In genomic region chr7:44965441-44965903, GRCh38 we compare ENCODE assay signal across 19 cellular contexts. TPM values are rescaled to one million over a fixed set of nuclear protein-coding genes. Genes with fewer than 3 reads are reported as not detected.
A peak's percentile ranks its signal among the peaks of the same experiment; 100 is the strongest.
DNase-seq lines count a peak whose midpoint lies in the region; ATAC-seq and TF ChIP-seq lines count a peak whose summit lies in the region.
"Had no signal": no experiment of that assay in that cellular context is flagged by ENCODE, and none has a peak within 500 bp of the region (broad histone marks: within the 10 kb centered on the region; RNA-seq: fewer than 3 reads in every experiment).

No MANE protein-coding gene starts in this region.

- peaks cover 63% of the 10 kb centered on the region for H3K36me3 Mint-ChIP-seq in activated CD4-positive, alpha-beta T cell treated with anti-CD3 and anti-CD28 coated beads for 36 hours (ENCODE audit: low read depth)
- peaks cover 61% of the 10 kb centered on the region for H3K36me3 Mint-ChIP-seq in CD4-positive, alpha-beta T cell (ENCODE audit: low read depth)
- peaks cover 54% of the 10 kb centered on the region for H3K36me3 Mint-ChIP-seq in activated naive CD8-positive, alpha-beta T cell treated with anti-CD3 and anti-CD28 coated beads, Interleukin-2, amount 50 U/mL, for 24 hours (ENCODE audit: low read depth)

- no peak for ATAC-seq in activated CD4-positive, alpha-beta T cell treated with anti-CD3 and anti-CD28 coated beads for 36 hours
- no peak for ATAC-seq in CD4-positive, alpha-beta T cell (ENCODE audit: poor library complexity)
- no peak for ATAC-seq in activated naive CD8-positive, alpha-beta T cell treated with anti-CD3 and anti-CD28 coated beads, Interleukin-2, amount 50 U/mL, for 24 hours
- no peak for ATAC-seq in foreskin keratinocyte
- no peak for ATAC-seq in GM21825 (IDR thresholded peaks at IDR 0.05; ENCODE audit: unreplicated experiment)
- ATAC-seq: mucosa of descending colon had no signal

- no peaks in the 10 kb centered on the region for H3K36me3 ChIP-seq in mesendoderm (ENCODE audit: control insufficient read depth, insufficient read depth, low read length)
- H3K36me3 ChIP-seq in smooth muscle cell (ENCODE audit: low read depth), result no peaks in the 10 kb centered on the region
- H3K36me3 ChIP-seq: breast epithelium, thyroid gland had no signal

- intact Hi-C loops in activated CD4-positive, alpha-beta T cell treated with anti-CD3 and anti-CD28 coated beads for 36 hours (cut with DNase I, micrococcal nuclease), result no loop called here
- intact Hi-C loops in CD4-positive, alpha-beta T cell (cut with DNase I, micrococcal nuclease), result no loop called here

- no peak overlapping the region for H3K18ac ChIP-seq in mesendoderm (ENCODE audit: low read length)

- H3K27me3 Mint-ChIP-seq in activated CD4-positive, alpha-beta T cell treated with anti-CD3 and anti-CD28 coated beads for 36 hours, result no peaks in the 10 kb centered on the region
- no peaks in the 10 kb centered on the region for H3K27me3 Mint-ChIP-seq in CD4-positive, alpha-beta T cell
- H3K27me3 Mint-ChIP-seq in activated naive CD8-positive, alpha-beta T cell treated with anti-CD3 and anti-CD28 coated beads, Interleukin-2, amount 50 U/mL, for 24 hours, result no peaks in the 10 kb centered on the region

- H2AFZ ChIP-seq in smooth muscle cell (ENCODE audit: low read depth), result no peak overlapping the region

- no peaks in the 10 kb centered on the region for H3K9me3 ChIP-seq in CD4-positive, alpha-beta T cell (ENCODE audit: control insufficient read depth, low read length)
- H3K9me3 ChIP-seq in smooth muscle cell (replicated peaks; ENCODE audit: low read depth), result no peaks in the 10 kb centered on the region
- H3K9me3 ChIP-seq: breast epithelium, Caco-2, mucosa of descending colon, thyroid gland had no signal

- no peaks in the 10 kb centered on the region for H3F3A ChIP-seq in smooth muscle cell (ENCODE audit: low read depth)

- H4K8ac ChIP-seq in mesendoderm (ENCODE audit: low read depth, low read length), result no peak overlapping the region

- H2BK120ac ChIP-seq in mesendoderm (ENCODE audit: low read depth, low read length), result no peak overlapping the region

- no peak overlapping the region for H3K27ac Mint-ChIP-seq in activated CD4-positive, alpha-beta T cell treated with anti-CD3 and anti-CD28 coated beads for 36 hours
- H3K27ac Mint-ChIP-seq in CD4-positive, alpha-beta T cell, result peak overlapping the region; percentile 33
- H3K27ac Mint-ChIP-seq in activated naive CD8-positive, alpha-beta T cell treated with anti-CD3 and anti-CD28 coated beads, Interleukin-2, amount 50 U/mL, for 24 hours, result peak overlapping the region; percentile 60

- WGBS in mesendoderm (ENCODE audit: extremely low coverage, insufficient coverage, low lambda C conversion rate), result no CpG with 5 or more reads among the region's 16 CpGs
- WGBS in smooth muscle cell (ENCODE audit: low lambda C conversion rate), result 91% methylated on average over 16 of the region's 16 CpGs

- peaks cover 4% of the 10 kb centered on the region for H3K4me1 Mint-ChIP-seq in activated CD4-positive, alpha-beta T cell treated with anti-CD3 and anti-CD28 coated beads for 36 hours
- no peaks in the 10 kb centered on the region for H3K4me1 Mint-ChIP-seq in CD4-positive, alpha-beta T cell (ENCODE audit: low read depth)
- peaks cover 12% of the 10 kb centered on the region for H3K4me1 Mint-ChIP-seq in activated naive CD8-positive, alpha-beta T cell treated with anti-CD3 and anti-CD28 coated beads, Interleukin-2, amount 50 U/mL, for 24 hours

- no peak overlapping the region for H2AK5ac ChIP-seq in mesendoderm (ENCODE audit: low read length)

- H3K27me3 ChIP-seq in CD4-positive, alpha-beta T cell (ENCODE audit: control insufficient read depth, insufficient read depth, low read length), result no peaks in the 10 kb centered on the region
- peaks cover 4% of the 10 kb centered on the region for H3K27me3 ChIP-seq in mesendoderm (ENCODE audit: insufficient read depth, low read length, poor library complexity)
- H3K27me3 ChIP-seq in foreskin keratinocyte, result peaks cover 27% of the 10 kb centered on the region
- peaks cover 18% of the 10 kb centered on the region for H3K27me3 ChIP-seq in smooth muscle cell (ENCODE audit: low read depth)
- H3K27me3 ChIP-seq: thyroid gland had no signal

- CTCF ChIA-PET in activated CD4-positive, alpha-beta T cell treated with anti-CD3 and anti-CD28 coated beads for 36 hours (lab: Charles Lee), result interaction anchor here (0.8 to 1.9 kb wide), 2 partner anchors 8 to 36 kb away, joined by 3 to 9 read pairs; no protein-coding TSS in a partner anchor
- CTCF ChIA-PET in CD4-positive, alpha-beta T cell (lab: Charles Lee), result interaction anchor here (1.4 kb wide), 1 partner anchor 9 kb away, joined by 8 read pairs; no protein-coding TSS in a partner anchor

- no peak overlapping the region for H3K9ac ChIP-seq in mesendoderm (ENCODE audit: low read length)
- no peak overlapping the region for H3K9ac ChIP-seq in smooth muscle cell (ENCODE audit: low read depth)

- peak overlapping the region; percentile 45 for H3K23ac ChIP-seq in mesendoderm (ENCODE audit: low read length)

- peak; percentile 18 for DNase-seq in activated CD4-positive, alpha-beta T cell treated with anti-CD3 and anti-CD28 coated beads for 36 hours
- DNase-seq in activated CD4-positive, alpha-beta T cell treated with anti-CD3 and anti-CD28 coated beads for 4 hours, result no peak
- DNase-seq in CD4-positive, alpha-beta T cell, result no peak
- DNase-seq in activated naive CD8-positive, alpha-beta T cell treated with anti-CD3 and anti-CD28 coated beads, Interleukin-2, amount 50 U/mL, for 24 hours, result no peak
- DNase-seq in mesendoderm (no peak), foreskin keratinocyte (no peak), smooth muscle cell (lab: John Stamatoyannopoulos, UW; ENCODE audit: unreplicated experiment) (no peak)
- DNase-seq: activated T-cell treated with anti-CD3 and anti-CD28 coated beads for 4 hours, dermis blood vessel endothelial cell, erythroblast, GOT3, NCI-H2107, NCI-H524 treated with DMSO at 0.1 percent for 48 hours, thyroid gland had no signal

- H2BK15ac ChIP-seq in mesendoderm (replicated peaks; ENCODE audit: low read depth), result no peak overlapping the region

- TF ChIP-seq CTCF in CD4-positive, alpha-beta T cell (IDR thresholded peaks at IDR 0.05), result no peak
- TF ChIP-seq CTCF in foreskin keratinocyte (conservative IDR thresholded peaks at IDR 0.05), result no peak
- TF ChIP-seq CTCF in smooth muscle cell (IDR thresholded peaks at IDR 0.05; ENCODE audit: borderline replicate concordance, insufficient read depth, poor library complexity, severe bottlenecking), result no peak

- H3K4me1 ChIP-seq in mesendoderm (ENCODE audit: control insufficient read depth, low read depth, low read length) (no peaks in the 10 kb centered on the region), foreskin keratinocyte (no peaks in the 10 kb centered on the region), smooth muscle cell (ENCODE audit: low read depth) (no peaks in the 10 kb centered on the region)
- H3K4me1 ChIP-seq: breast epithelium, Caco-2 had no signal

- no peak overlapping the region for H2BK5ac ChIP-seq in mesendoderm (ENCODE audit: low read length)

- H3K79me2 ChIP-seq in mesendoderm (ENCODE audit: control insufficient read depth, insufficient read depth, low read length), result no peaks in the 10 kb centered on the region
- no peaks in the 10 kb centered on the region for H3K79me2 ChIP-seq in smooth muscle cell (ENCODE audit: low read depth)

- no peak overlapping the region for H3K4me3 ChIP-seq in mesendoderm (ENCODE audit: low read length)
- H3K4me3 ChIP-seq in smooth muscle cell, result no peak overlapping the region
- H3K4me3 ChIP-seq: breast epithelium, mucosa of descending colon, thyroid gland had no signal

- no peaks in the 10 kb centered on the region for H3K9me3 Mint-ChIP-seq in activated CD4-positive, alpha-beta T cell treated with anti-CD3 and anti-CD28 coated beads for 36 hours (ENCODE audit: low read depth)
- H3K9me3 Mint-ChIP-seq in CD4-positive, alpha-beta T cell, result no peaks in the 10 kb centered on the region
- H3K9me3 Mint-ChIP-seq in activated naive CD8-positive, alpha-beta T cell treated with anti-CD3 and anti-CD28 coated beads, Interleukin-2, amount 50 U/mL, for 24 hours, result no peaks in the 10 kb centered on the region

- H3K4ac ChIP-seq in mesendoderm (ENCODE audit: low read depth, low read length), result no peak overlapping the region

- no peak overlapping the region for H4K5ac ChIP-seq in mesendoderm (ENCODE audit: low read length)

- POLR2A ChIA-PET in activated CD4-positive, alpha-beta T cell treated with anti-CD3 and anti-CD28 coated beads for 36 hours (lab: Charles Lee), result interaction anchor here (2.6 kb wide), 1 partner anchor 8 kb away, joined by 11 read pairs; no protein-coding TSS in a partner anchor
- POLR2A ChIA-PET in CD4-positive, alpha-beta T cell (lab: Charles Lee), result interaction anchor here (1.0 to 1.3 kb wide), 2 partner anchors 62 to 80 kb away, joined by 4 read pairs; partner anchors contain the start of gene PURB

- H3K4me3 Mint-ChIP-seq in activated CD4-positive, alpha-beta T cell treated with anti-CD3 and anti-CD28 coated beads for 36 hours, result no peak overlapping the region
- no peak overlapping the region for H3K4me3 Mint-ChIP-seq in CD4-positive, alpha-beta T cell
- no peak overlapping the region for H3K4me3 Mint-ChIP-seq in activated naive CD8-positive, alpha-beta T cell treated with anti-CD3 and anti-CD28 coated beads, Interleukin-2, amount 50 U/mL, for 24 hours

- H3K4me2 ChIP-seq in mesendoderm (ENCODE audit: low read length) (no peak overlapping the region), smooth muscle cell (no peak overlapping the region)

- H3K79me1 ChIP-seq in mesendoderm (ENCODE audit: low read length), result no peaks in the 10 kb centered on the region

- peak overlapping the region; percentile 7 for H3K27ac ChIP-seq in CD4-positive, alpha-beta T cell (ENCODE audit: low read depth, low read length)
- H3K27ac ChIP-seq in mesendoderm (ENCODE audit: low read depth, low read length) (no peak overlapping the region), foreskin keratinocyte (no peak overlapping the region), smooth muscle cell (ENCODE audit: low read depth) (no peak overlapping the region)
- H3K27ac ChIP-seq: 22Rv1, breast epithelium, thyroid gland had no signal

- H3K56ac ChIP-seq in mesendoderm (ENCODE audit: low read length), result no peak overlapping the region

- H4K20me1 ChIP-seq in smooth muscle cell (ENCODE audit: low read depth), result no peaks in the 10 kb centered on the region

RNA-seq across cellular contexts. Expression of gene MYO1G, which starts 13.3 kb away (rescaled TPM):
- total RNA-seq in activated CD4-positive, alpha-beta T cell treated with anti-CD3 and anti-CD28 coated beads for 36 hours, result 100 to 1,000 TPM; 369 to 376 TPM
- total RNA-seq in CD4-positive, alpha-beta T cell, result 100 to 1,000 TPM; 155 to 157 TPM
- 0.04 TPM for polyA plus RNA-seq in mesendoderm (2013, experiment 1 of 2)
- 0.04 TPM for polyA plus RNA-seq in mesendoderm (2013, experiment 2 of 2)
- total RNA-seq in foreskin keratinocyte (0.04 and 0.10 TPM in 2 replicates), smooth muscle cell (0.04 and 0.27 TPM in 2 replicates)
- polyA plus RNA-seq in foreskin keratinocyte (0.08 TPM in 1 of 2 replicates, not detected in the other), smooth muscle cell (0.31 TPM in 1 of 2 replicates, not detected in the other)

RNA-seq across cellular contexts. Expression of gene CCM2, which starts 34.5 kb away (rescaled TPM):
- 10 to 100 TPM; 70.1 to 80.1 TPM for total RNA-seq in activated CD4-positive, alpha-beta T cell treated with anti-CD3 and anti-CD28 coated beads for 36 hours
- total RNA-seq in CD4-positive, alpha-beta T cell, result 10 to 100 TPM; 48.8 to 52.8 TPM
- polyA plus RNA-seq in mesendoderm (2013, experiment 1 of 2), result 20.7 TPM
- polyA plus RNA-seq in mesendoderm (2013, experiment 2 of 2), result 20.4 TPM
- 65.4 and 68.9 TPM in 2 replicates for total RNA-seq in foreskin keratinocyte
- 84.0 and 86.5 TPM in 2 replicates for polyA plus RNA-seq in foreskin keratinocyte
- 32.6 and 32.9 TPM in 2 replicates for total RNA-seq in smooth muscle cell
- 85.5 and 86.9 TPM in 2 replicates for polyA plus RNA-seq in smooth muscle cell

Comparison
In these comparisons a context has a peak if more than half of its experiments do, and no peak if none do; other contexts are left out.
1. RNA of gene MYO1G, which starts 13.3 kb away (total RNA-seq): 369 to 376 TPM in activated CD4-positive, alpha-beta T cell treated with anti-CD3 and anti-CD28 coated beads for 36 hours and 155 to 157 TPM in CD4-positive, alpha-beta T cell; 0.04 to 0.27 TPM in smooth muscle cell and 0.04 to 0.10 TPM in foreskin keratinocyte; every median in the first group is over 100 times any median in the second.